Comparison of ENCODE assay signal across 2 cellular contexts in the genomic region with DNA sequence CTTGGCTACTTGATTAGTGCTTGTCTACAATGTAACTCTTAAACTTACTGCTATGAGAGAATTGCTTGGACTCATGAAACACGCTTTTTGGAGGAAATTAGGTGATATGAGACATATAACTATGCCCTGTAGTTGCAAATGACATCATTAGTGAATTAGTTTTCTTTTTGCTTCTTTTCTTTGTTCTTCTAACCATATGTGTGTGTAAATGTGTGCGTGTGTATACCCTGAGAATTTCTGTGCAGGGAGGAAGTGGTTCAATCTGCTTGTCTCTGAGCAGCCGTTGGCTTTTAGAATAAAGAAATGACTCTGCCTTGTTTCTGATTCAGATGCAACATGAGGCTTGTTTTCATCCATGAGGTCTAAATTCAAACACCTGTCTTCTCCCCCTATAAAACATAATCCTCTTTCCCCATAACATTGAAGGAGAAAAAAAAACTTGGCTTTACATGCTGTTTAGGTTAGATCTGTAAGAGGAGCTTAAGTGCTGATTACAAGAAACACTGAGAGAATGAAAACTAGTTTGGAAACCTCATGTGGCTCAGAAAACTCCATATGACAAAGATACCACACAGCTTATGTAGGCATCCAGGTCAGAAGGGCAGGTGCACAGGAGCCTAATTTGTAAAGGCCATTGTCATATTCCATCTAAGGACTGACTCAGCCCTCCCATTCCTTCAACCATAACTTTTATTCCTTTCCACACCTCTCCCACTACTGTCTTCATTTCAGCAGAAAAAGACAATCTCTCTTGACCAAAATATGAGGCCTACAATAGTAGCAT.
A peak's percentile ranks its signal among the peaks of the same experiment; 100 is the strongest.
TF ChIP-seq lines count a peak whose summit lies in the region.

No MANE protein-coding gene starts in this region.

TF ChIP-seq in GM12878, 131 proteins besides CTCF, POLR2A, EP300 and RAD21 (continued from another document and continues in another):
- peak; percentile 100 for TF ChIP-seq ATF2 (IDR thresholded peaks at IDR 0.05; ENCODE audit: low read length)
- no peak for TF ChIP-seq RFX5 (IDR thresholded peaks at IDR 0.05; ENCODE audit: low read depth, low read length)
- no peak for TF ChIP-seq SUZ12 (IDR thresholded peaks at IDR 0.05; ENCODE audit: unreplicated experiment)
- TF ChIP-seq TCF7 (IDR thresholded peaks at IDR 0.05; ENCODE audit: borderline replicate concordance), result peak; percentile 85
- peak; percentile 81 for TF ChIP-seq SKIL (IDR thresholded peaks at IDR 0.05; ENCODE audit: low read depth, poor library complexity, severe bottlenecking)
- TF ChIP-seq NFXL1 (IDR thresholded peaks at IDR 0.05; ENCODE audit: borderline replicate concordance), result no peak
- no peak for TF ChIP-seq KAT2A (conservative IDR thresholded peaks at IDR 0.05; ENCODE audit: control insufficient read depth, low read depth, low read length)
- TF ChIP-seq RCOR1 (conservative IDR thresholded peaks at IDR 0.05; ENCODE audit: low read depth, low read length), result no peak
- peak; percentile 95 for TF ChIP-seq RUNX3 (IDR thresholded peaks at IDR 0.05; ENCODE audit: low read length)
- TF ChIP-seq ZNF24 (IDR thresholded peaks at IDR 0.05), result peak; percentile 60
- TF ChIP-seq, protein P1, sequence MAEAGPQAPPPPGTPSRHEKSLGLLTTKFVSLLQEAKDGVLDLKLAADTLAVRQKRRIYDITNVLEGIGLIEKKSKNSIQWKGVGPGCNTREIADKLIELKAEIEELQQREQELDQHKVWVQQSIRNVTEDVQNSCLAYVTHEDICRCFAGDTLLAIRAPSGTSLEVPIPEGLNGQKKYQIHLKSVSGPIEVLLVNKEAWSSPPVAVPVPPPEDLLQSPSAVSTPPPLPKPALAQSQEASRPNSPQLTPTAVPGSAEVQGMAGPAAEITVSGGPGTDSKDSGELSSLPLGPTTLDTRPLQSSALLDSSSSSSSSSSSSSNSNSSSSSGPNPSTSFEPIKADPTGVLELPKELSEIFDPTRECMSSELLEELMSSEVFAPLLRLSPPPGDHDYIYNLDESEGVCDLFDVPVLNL (IDR thresholded peaks at IDR 0.05; ENCODE audit: low read depth, low read length), result no peak
- TF ChIP-seq MTA3 (IDR thresholded peaks at IDR 0.05; ENCODE audit: borderline replicate concordance, low read length), result peak; percentile 95
- TF ChIP-seq CEBPZ (IDR thresholded peaks at IDR 0.05; ENCODE audit: low read depth, low read length), result no peak
- peak; percentile 63; the same call in 2 of the 3 replicates for TF ChIP-seq POU2F2 (IDR thresholded peaks at IDR 0.05; ENCODE audit: borderline replicate concordance, low read depth, low read length)
- peak; percentile 87 for TF ChIP-seq PML (IDR thresholded peaks at IDR 0.05; ENCODE audit: low read length)
- TF ChIP-seq ZSCAN29 (IDR thresholded peaks at IDR 0.05), result no peak
- peak; percentile 92 for TF ChIP-seq CBX5 (IDR thresholded peaks at IDR 0.05; ENCODE audit: low read depth)
- TF ChIP-seq HCFC1 (IDR thresholded peaks at IDR 0.05; ENCODE audit: low read length), result no peak
- TF ChIP-seq MYB (IDR thresholded peaks at IDR 0.05; ENCODE audit: borderline replicate concordance, low read depth, low read length), result no peak

TF ChIP-seq in GM23338, 12 proteins besides CTCF, POLR2A, EP300 and RAD21 (continued from another document):
- TF ChIP-seq, protein P2, sequence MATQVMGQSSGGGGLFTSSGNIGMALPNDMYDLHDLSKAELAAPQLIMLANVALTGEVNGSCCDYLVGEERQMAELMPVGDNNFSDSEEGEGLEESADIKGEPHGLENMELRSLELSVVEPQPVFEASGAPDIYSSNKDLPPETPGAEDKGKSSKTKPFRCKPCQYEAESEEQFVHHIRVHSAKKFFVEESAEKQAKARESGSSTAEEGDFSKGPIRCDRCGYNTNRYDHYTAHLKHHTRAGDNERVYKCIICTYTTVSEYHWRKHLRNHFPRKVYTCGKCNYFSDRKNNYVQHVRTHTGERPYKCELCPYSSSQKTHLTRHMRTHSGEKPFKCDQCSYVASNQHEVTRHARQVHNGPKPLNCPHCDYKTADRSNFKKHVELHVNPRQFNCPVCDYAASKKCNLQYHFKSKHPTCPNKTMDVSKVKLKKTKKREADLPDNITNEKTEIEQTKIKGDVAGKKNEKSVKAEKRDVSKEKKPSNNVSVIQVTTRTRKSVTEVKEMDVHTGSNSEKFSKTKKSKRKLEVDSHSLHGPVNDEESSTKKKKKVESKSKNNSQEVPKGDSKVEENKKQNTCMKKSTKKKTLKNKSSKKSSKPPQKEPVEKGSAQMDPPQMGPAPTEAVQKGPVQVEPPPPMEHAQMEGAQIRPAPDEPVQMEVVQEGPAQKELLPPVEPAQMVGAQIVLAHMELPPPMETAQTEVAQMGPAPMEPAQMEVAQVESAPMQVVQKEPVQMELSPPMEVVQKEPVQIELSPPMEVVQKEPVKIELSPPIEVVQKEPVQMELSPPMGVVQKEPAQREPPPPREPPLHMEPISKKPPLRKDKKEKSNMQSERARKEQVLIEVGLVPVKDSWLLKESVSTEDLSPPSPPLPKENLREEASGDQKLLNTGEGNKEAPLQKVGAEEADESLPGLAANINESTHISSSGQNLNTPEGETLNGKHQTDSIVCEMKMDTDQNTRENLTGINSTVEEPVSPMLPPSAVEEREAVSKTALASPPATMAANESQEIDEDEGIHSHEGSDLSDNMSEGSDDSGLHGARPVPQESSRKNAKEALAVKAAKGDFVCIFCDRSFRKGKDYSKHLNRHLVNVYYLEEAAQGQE (IDR thresholded peaks at IDR 0.05; ENCODE audit: unreplicated experiment), result no peak
- no peak for TF ChIP-seq ETS1 (IDR thresholded peaks at IDR 0.05)
